In the genomic region with DNA sequence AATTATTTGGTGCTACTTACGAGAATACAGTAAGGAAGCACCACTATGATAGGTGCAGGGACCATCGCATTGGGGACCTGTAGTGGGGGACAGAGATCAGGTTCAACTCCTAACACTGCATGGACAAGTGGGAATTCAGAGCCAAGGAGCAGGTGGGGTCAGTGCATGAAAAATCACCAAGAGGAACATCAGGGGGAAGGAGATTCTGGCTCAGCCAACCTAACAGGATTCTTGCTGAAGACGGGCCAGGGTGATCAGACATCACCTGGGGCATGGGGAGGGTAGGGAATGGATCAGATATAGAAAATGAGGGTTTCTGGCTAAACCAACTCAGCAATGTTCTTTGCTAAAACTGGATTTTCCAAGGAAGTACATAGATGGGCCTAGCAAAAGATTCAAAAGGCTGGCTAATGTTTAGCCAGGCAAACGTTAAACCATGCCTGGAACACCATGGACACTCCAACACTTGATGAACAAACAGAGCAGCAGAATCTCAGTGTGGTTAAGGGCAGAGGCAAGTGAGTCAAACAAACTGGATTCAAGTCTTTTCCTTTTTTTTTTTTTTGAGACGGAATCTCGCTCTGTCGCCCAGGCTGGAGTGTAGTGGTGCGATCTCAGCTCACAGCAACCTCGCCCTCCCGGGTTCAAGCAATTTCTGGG, we compare ENCODE assay signal across 1 cellular context.
TF ChIP-seq lines count a peak whose summit lies in the region.

No MANE protein-coding gene starts in this region.

TF ChIP-seq in HepG2, 621 proteins besides CTCF, POLR2A, EP300 and RAD21 (continued from another document):
- peak; percentile 13; the same call in 1 of the 2 replicates for TF ChIP-seq ZNF574 (CRISPR knock-in tag; IDR thresholded peaks at IDR 0.05)
- TF ChIP-seq, protein P1, sequence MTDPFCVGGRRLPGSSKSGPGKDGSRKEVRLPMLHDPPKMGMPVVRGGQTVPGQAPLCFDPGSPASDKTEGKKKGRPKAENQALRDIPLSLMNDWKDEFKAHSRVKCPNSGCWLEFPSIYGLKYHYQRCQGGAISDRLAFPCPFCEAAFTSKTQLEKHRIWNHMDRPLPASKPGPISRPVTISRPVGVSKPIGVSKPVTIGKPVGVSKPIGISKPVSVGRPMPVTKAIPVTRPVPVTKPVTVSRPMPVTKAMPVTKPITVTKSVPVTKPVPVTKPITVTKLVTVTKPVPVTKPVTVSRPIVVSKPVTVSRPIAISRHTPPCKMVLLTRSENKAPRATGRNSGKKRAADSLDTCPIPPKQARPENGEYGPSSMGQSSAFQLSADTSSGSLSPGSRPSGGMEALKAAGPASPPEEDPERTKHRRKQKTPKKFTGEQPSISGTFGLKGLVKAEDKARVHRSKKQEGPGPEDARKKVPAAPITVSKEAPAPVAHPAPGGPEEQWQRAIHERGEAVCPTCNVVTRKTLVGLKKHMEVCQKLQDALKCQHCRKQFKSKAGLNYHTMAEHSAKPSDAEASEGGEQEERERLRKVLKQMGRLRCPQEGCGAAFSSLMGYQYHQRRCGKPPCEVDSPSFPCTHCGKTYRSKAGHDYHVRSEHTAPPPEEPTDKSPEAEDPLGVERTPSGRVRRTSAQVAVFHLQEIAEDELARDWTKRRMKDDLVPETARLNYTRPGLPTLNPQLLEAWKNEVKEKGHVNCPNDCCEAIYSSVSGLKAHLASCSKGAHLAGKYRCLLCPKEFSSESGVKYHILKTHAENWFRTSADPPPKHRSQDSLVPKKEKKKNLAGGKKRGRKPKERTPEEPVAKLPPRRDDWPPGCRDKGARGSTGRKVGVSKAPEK (CRISPR knock-in tag; IDR thresholded peaks at IDR 0.05; ENCODE audit: borderline replicate concordance) = no peak
- TF ChIP-seq ZNF331 (CRISPR knock-in tag; IDR thresholded peaks at IDR 0.05) = peak; percentile 54; the same call in 1 of the 2 replicates
- no peak for TF ChIP-seq SOX13 (IDR thresholded peaks at IDR 0.05)
- 0 out of 4 replicates have a peak, but pooled peaks of 1 of the 2 experiments have one; percentile 10 for TF ChIP-seq SOX13 (CRISPR knock-in tag; conservative IDR thresholded peaks at IDR 0.05 in 1 of 2, IDR thresholded peaks at IDR 0.05 in 1 of 2)
- TF ChIP-seq, protein P2, sequence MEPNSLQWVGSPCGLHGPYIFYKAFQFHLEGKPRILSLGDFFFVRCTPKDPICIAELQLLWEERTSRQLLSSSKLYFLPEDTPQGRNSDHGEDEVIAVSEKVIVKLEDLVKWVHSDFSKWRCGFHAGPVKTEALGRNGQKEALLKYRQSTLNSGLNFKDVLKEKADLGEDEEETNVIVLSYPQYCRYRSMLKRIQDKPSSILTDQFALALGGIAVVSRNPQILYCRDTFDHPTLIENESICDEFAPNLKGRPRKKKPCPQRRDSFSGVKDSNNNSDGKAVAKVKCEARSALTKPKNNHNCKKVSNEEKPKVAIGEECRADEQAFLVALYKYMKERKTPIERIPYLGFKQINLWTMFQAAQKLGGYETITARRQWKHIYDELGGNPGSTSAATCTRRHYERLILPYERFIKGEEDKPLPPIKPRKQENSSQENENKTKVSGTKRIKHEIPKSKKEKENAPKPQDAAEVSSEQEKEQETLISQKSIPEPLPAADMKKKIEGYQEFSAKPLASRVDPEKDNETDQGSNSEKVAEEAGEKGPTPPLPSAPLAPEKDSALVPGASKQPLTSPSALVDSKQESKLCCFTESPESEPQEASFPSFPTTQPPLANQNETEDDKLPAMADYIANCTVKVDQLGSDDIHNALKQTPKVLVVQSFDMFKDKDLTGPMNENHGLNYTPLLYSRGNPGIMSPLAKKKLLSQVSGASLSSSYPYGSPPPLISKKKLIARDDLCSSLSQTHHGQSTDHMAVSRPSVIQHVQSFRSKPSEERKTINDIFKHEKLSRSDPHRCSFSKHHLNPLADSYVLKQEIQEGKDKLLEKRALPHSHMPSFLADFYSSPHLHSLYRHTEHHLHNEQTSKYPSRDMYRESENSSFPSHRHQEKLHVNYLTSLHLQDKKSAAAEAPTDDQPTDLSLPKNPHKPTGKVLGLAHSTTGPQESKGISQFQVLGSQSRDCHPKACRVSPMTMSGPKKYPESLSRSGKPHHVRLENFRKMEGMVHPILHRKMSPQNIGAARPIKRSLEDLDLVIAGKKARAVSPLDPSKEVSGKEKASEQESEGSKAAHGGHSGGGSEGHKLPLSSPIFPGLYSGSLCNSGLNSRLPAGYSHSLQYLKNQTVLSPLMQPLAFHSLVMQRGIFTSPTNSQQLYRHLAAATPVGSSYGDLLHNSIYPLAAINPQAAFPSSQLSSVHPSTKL (CRISPR knock-in tag; IDR thresholded peaks at IDR 0.05) = 0 out of 2 replicates have a peak, but pooled peaks have one; percentile 31
- TF ChIP-seq TEAD3 (CRISPR knock-in tag; optimal IDR thresholded peaks at IDR 0.05; ENCODE audit: borderline replicate concordance) = peak; percentile 50
- peak; percentile 96 for TF ChIP-seq HNF1B (CRISPR knock-in tag; IDR thresholded peaks at IDR 0.05)
- no peak for TF ChIP-seq CBX1 (IDR thresholded peaks at IDR 0.05; ENCODE audit: low read depth)
- no peak for TF ChIP-seq DR1 (CRISPR knock-in tag; IDR thresholded peaks at IDR 0.05)
- TF ChIP-seq ZMYM4 (CRISPR knock-in tag; IDR thresholded peaks at IDR 0.05) = 0 out of 2 replicates have a peak, but pooled peaks have one; percentile 28
- peak; percentile 45; the same call in 1 of the 2 replicates for TF ChIP-seq ZFY (CRISPR knock-in tag; IDR thresholded peaks at IDR 0.05)
- no peak for TF ChIP-seq RFXAP (CRISPR knock-in tag; IDR thresholded peaks at IDR 0.05; ENCODE audit: borderline replicate concordance)
- TF ChIP-seq, protein P3, sequence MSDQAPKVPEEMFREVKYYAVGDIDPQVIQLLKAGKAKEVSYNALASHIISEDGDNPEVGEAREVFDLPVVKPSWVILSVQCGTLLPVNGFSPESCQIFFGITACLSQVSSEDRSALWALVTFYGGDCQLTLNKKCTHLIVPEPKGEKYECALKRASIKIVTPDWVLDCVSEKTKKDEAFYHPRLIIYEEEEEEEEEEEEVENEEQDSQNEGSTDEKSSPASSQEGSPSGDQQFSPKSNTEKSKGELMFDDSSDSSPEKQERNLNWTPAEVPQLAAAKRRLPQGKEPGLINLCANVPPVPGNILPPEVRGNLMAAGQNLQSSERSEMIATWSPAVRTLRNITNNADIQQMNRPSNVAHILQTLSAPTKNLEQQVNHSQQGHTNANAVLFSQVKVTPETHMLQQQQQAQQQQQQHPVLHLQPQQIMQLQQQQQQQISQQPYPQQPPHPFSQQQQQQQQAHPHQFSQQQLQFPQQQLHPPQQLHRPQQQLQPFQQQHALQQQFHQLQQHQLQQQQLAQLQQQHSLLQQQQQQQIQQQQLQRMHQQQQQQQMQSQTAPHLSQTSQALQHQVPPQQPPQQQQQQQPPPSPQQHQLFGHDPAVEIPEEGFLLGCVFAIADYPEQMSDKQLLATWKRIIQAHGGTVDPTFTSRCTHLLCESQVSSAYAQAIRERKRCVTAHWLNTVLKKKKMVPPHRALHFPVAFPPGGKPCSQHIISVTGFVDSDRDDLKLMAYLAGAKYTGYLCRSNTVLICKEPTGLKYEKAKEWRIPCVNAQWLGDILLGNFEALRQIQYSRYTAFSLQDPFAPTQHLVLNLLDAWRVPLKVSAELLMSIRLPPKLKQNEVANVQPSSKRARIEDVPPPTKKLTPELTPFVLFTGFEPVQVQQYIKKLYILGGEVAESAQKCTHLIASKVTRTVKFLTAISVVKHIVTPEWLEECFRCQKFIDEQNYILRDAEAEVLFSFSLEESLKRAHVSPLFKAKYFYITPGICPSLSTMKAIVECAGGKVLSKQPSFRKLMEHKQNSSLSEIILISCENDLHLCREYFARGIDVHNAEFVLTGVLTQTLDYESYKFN (CRISPR knock-in tag; conservative IDR thresholded peaks at IDR 0.05) = peak; percentile 56
- no peak for TF ChIP-seq HES4 (CRISPR knock-in tag; IDR thresholded peaks at IDR 0.05; ENCODE audit: borderline replicate concordance)
